Comparison of ENCODE assay signal across 9 cellular contexts in genomic region chr7:100538348-100538653, GRCh38. TPM values are rescaled to one million over a fixed set of nuclear protein-coding genes. Genes with fewer than 3 reads are reported as not detected.
DNase-seq lines count a peak whose midpoint lies in the region; ATAC-seq and TF ChIP-seq lines count a peak whose summit lies in the region.
"Had no signal": no experiment of that assay in that cellular context is flagged by ENCODE, and none has a peak within 500 bp of the region (broad histone marks: within the 10 kb centered on the region; RNA-seq: fewer than 3 reads in every experiment).

No MANE protein-coding gene starts in this region.

- in situ Hi-C loops in GM23248 (cut with MboI), result no loop called here

- DNase-seq in GM23248 (no peak), SJCRH30 (no peak), fibroblast of lung (ENCODE audit: low read depth in 2 of 2) (no peak), foreskin melanocyte (no peak), MV-4-11 (lab: John Stamatoyannopoulos, UW) (no peak)

- H4K20me1 ChIP-seq in GM23248 (ENCODE audit: insufficient read depth) (no peaks in the 10 kb centered on the region), fibroblast of lung (ENCODE audit: control insufficient read depth, extremely low read depth, insufficient read depth, low read length) (no peaks in the 10 kb centered on the region)

- WGBS in GM23248 (ENCODE audit: low coverage in 1 of 2, low lambda C conversion rate in 2 of 2, missing lambda C conversion rate in 2 of 2), 2 experiments, result 7 to 8% methylated on average over 8 of the region's 8 CpGs

- H3K9me2 ChIP-seq in GM23248 (ENCODE audit: insufficient read depth), result no peaks in the 10 kb centered on the region

- no peaks in the 10 kb centered on the region for H3K36me3 ChIP-seq in GM23248 (ENCODE audit: low read depth)
- H3K36me3 ChIP-seq in SJCRH30, result no peaks in the 10 kb centered on the region
- H3K36me3 ChIP-seq in fibroblast of lung (ENCODE audit: control insufficient read depth, insufficient read depth, low read length), result no peaks in the 10 kb centered on the region
- no peaks in the 10 kb centered on the region for H3K36me3 ChIP-seq in skeletal muscle satellite cell (ENCODE audit: insufficient read depth, low read length)

- no peaks in the 10 kb centered on the region for H3K79me2 ChIP-seq in GM23248 (ENCODE audit: insufficient read depth)
- H3K79me2 ChIP-seq in fibroblast of lung (ENCODE audit: control insufficient read depth, insufficient read depth, low read length), result no peaks in the 10 kb centered on the region

- H2AFZ ChIP-seq in GM23248 (peak overlapping the region; percentile 74), fibroblast of lung (ENCODE audit: low read length) (peak overlapping the region; percentile 56)

- H3K4me1 ChIP-seq in GM23248 (ENCODE audit: insufficient read depth), result no peaks in the 10 kb centered on the region; the same call in 1 of the 2 replicates
- H3K4me1 ChIP-seq in SJCRH30, result peaks cover 2% of the 10 kb centered on the region
- H3K4me1 ChIP-seq in fibroblast of lung (ENCODE audit: control insufficient read depth, extremely low read depth, insufficient read depth, low read length), result peaks cover 2% of the 10 kb centered on the region
- H3K4me1 ChIP-seq in skeletal muscle satellite cell (ENCODE audit: control insufficient read depth, insufficient read depth, low read length), result peaks cover 21% of the 10 kb centered on the region

- H3K27me3 ChIP-seq in GM23248 (replicated peaks; ENCODE audit: insufficient read depth) (no peaks in the 10 kb centered on the region), SJCRH30 (no peaks in the 10 kb centered on the region; the same call in 1 of the 2 replicates), fibroblast of lung (ENCODE audit: control insufficient read depth, insufficient read depth, low read length) (no peaks in the 10 kb centered on the region), skeletal muscle satellite cell (ENCODE audit: control insufficient read depth, insufficient read depth, low read length) (peaks cover 7% of the 10 kb centered on the region)

- ATAC-seq in GM18870 (IDR thresholded peaks at IDR 0.05; ENCODE audit: unreplicated experiment) (no peak), GM18511 (IDR thresholded peaks at IDR 0.05; ENCODE audit: unreplicated experiment) (no peak)

- H3K9me3 ChIP-seq in GM23248 (ENCODE audit: low read depth) (no peaks in the 10 kb centered on the region), SJCRH30 (replicated peaks) (no peaks in the 10 kb centered on the region), fibroblast of lung (ENCODE audit: control insufficient read depth, insufficient read depth, low read depth, low read length) (no peaks in the 10 kb centered on the region), skeletal muscle satellite cell (replicated peaks; ENCODE audit: low read length) (no peaks in the 10 kb centered on the region)

- H3K27ac ChIP-seq in GM23248 (peak overlapping the region; percentile 22; the same call in 1 of the 2 replicates), SJCRH30 (no peak overlapping the region; the same call in 1 of the 2 replicates), fibroblast of lung (ENCODE audit: insufficient read depth, low read length) (peak overlapping the region; percentile 28)

- peak overlapping the region; percentile 66 for H3K4me3 ChIP-seq in GM23248
- peak overlapping the region; percentile 44 for H3K4me3 ChIP-seq in SJCRH30
- H3K4me3 ChIP-seq in fibroblast of lung (replicated peaks in 1 of 4; ENCODE audit: control extremely low read depth in 1 of 4, insufficient read depth in 1 of 4, low read depth in 3 of 4, low read length in 4 of 4), result peak overlapping the region; percentile 15 to 67 (median 48)
- peak overlapping the region; percentile 63 for H3K4me3 ChIP-seq in skeletal muscle satellite cell (ENCODE audit: low read length)

- H3F3A ChIP-seq in GM23248 (ENCODE audit: insufficient read depth), result no peaks in the 10 kb centered on the region

- peak overlapping the region; percentile 4; the same call in 1 of the 2 replicates for H3K9ac ChIP-seq in GM23248
- H3K9ac ChIP-seq in fibroblast of lung (ENCODE audit: insufficient read depth, low read length), result no peak overlapping the region
- no peak overlapping the region for H3K9ac ChIP-seq in skeletal muscle satellite cell (ENCODE audit: low read depth, low read length)

- TF ChIP-seq CTCF in fibroblast of lung (conservative IDR thresholded peaks at IDR 0.05 in 1 of 2, IDR thresholded peaks at IDR 0.05 in 1 of 2; ENCODE audit: low read depth in 1 of 2, low read length in 2 of 2), result no peak

- H3K4me2 ChIP-seq in GM23248 (ENCODE audit: unreplicated experiment) (peak overlapping the region; percentile 78), fibroblast of lung (ENCODE audit: extremely low read depth, insufficient read depth, low read length) (peak overlapping the region; percentile 70), skeletal muscle satellite cell (ENCODE audit: low read length) (peak overlapping the region; percentile 85)

RNA-seq across cellular contexts. Expression of gene AGFG2, which starts 0.7 kb away (rescaled TPM):
- total RNA-seq in GM23248 (2014; rRNA removed; shearing (Covaris generic)), result 4.8 and 4.9 TPM in 2 replicates
- polyA plus RNA-seq in GM23248 (2016; fragmentation: Nextera tagmentation; extraction: Ambion mirVana) (6.5 and 7.3 TPM in 2 replicates), fibroblast of lung (2.4 and 3.2 TPM in 2 replicates)
- total RNA-seq in SJCRH30 (2014; rRNA removed; shearing (Covaris generic)), result 7.2 and 9.0 TPM in 2 replicates
- 2.6 and 3.1 TPM in 2 replicates for total RNA-seq in fibroblast of lung
- polyA plus RNA-seq in fibroblast of lung (2012), result 5.8 and 8.8 TPM in 2 replicates
- 8.1 and 12.4 TPM in 2 replicates for polyA minus RNA-seq in fibroblast of lung (ENCODE audit: low replicate concordance)
- total RNA-seq in skeletal muscle satellite cell (2012; rRNA removed), result 12.9 and 14.9 TPM in 2 replicates

RNA-seq across cellular contexts. Expression of gene SAP25, which starts 35.4 kb away (rescaled TPM):
- total RNA-seq in GM23248 (2014; rRNA removed; shearing (Covaris generic)), result not detected in 2 replicates
- polyA plus RNA-seq in GM23248 (2016; fragmentation: Nextera tagmentation; extraction: Ambion mirVana) (0.42 TPM in 1 of 2 replicates, not detected in the other), fibroblast of lung (0.22 TPM in 1 of 2 replicates, not detected in the other)
- 0.30 and 1.2 TPM in 2 replicates for total RNA-seq in SJCRH30 (2014; rRNA removed; shearing (Covaris generic))
- total RNA-seq in fibroblast of lung, result not detected in 2 replicates
- 0.21 TPM in 1 of 2 replicates, not detected in the other for polyA plus RNA-seq in fibroblast of lung (2012)
- polyA minus RNA-seq in fibroblast of lung (ENCODE audit: low replicate concordance), result not detected in 2 replicates
- not detected in 2 replicates for total RNA-seq in skeletal muscle satellite cell (2012; rRNA removed)
- total RNA-seq: lung microvascular endothelial cell had no signal

RNA-seq across cellular contexts. Expression of gene LRCH4, which starts 47.6 kb away (rescaled TPM):
- total RNA-seq in GM23248 (2014; rRNA removed; shearing (Covaris generic)), result 13.6 and 29.2 TPM in 2 replicates
- polyA plus RNA-seq in GM23248 (2016; fragmentation: Nextera tagmentation; extraction: Ambion mirVana), result 11.0 and 12.9 TPM in 2 replicates
- 19.8 and 33.2 TPM in 2 replicates for total RNA-seq in SJCRH30 (2014; rRNA removed; shearing (Covaris generic))
- total RNA-seq in fibroblast of lung, result 5.6 and 7.3 TPM in 2 replicates
- polyA plus RNA-seq in fibroblast of lung, result 9.6 and 11.6 TPM in 2 replicates
- 19.6 and 20.6 TPM in 2 replicates for polyA plus RNA-seq in fibroblast of lung (2012)
- polyA minus RNA-seq in fibroblast of lung (ENCODE audit: low replicate concordance), result 13.6 and 15.3 TPM in 2 replicates
- total RNA-seq in skeletal muscle satellite cell (2012; rRNA removed), result 13.2 and 15.1 TPM in 2 replicates

RNA-seq across cellular contexts. Expression of gene FBXO24, which starts 47.8 kb away (rescaled TPM):
- 0.43 and 0.89 TPM in 2 replicates for total RNA-seq in GM23248 (2014; rRNA removed; shearing (Covaris generic))
- polyA plus RNA-seq in GM23248 (2016; fragmentation: Nextera tagmentation; extraction: Ambion mirVana), result 0.11 and 0.38 TPM in 2 replicates
- 0.10 TPM in 1 of 2 replicates, not detected in the other for total RNA-seq in SJCRH30 (2014; rRNA removed; shearing (Covaris generic))
- 0.33 and 0.51 TPM in 2 replicates for total RNA-seq in fibroblast of lung
- 0.23 and 0.32 TPM in 2 replicates for polyA plus RNA-seq in fibroblast of lung
- polyA plus RNA-seq in fibroblast of lung (2012), result 0.27 and 0.33 TPM in 2 replicates
- 1.1 TPM in 1 of 2 replicates, not detected in the other for polyA minus RNA-seq in fibroblast of lung (ENCODE audit: low replicate concordance)
- 0.44 TPM in 1 of 2 replicates, not detected in the other for total RNA-seq in skeletal muscle satellite cell (2012; rRNA removed)

RNA-seq across cellular contexts. Expression of gene NYAP1, which starts 54.6 kb away (rescaled TPM):
- not detected in 2 replicates for total RNA-seq in GM23248 (2014; rRNA removed; shearing (Covaris generic))
- polyA plus RNA-seq in GM23248 (2016; fragmentation: Nextera tagmentation; extraction: Ambion mirVana) (not detected in 2 replicates), fibroblast of lung (0.09 and 0.18 TPM in 2 replicates)
- 0.49 and 0.56 TPM in 2 replicates for total RNA-seq in SJCRH30 (2014; rRNA removed; shearing (Covaris generic))
- total RNA-seq in fibroblast of lung, result 0.26 and 0.33 TPM in 2 replicates
- polyA plus RNA-seq in fibroblast of lung (2012), result 0.21 and 0.37 TPM in 2 replicates
- 0.11 TPM in 1 of 2 replicates, not detected in the other for polyA minus RNA-seq in fibroblast of lung (ENCODE audit: low replicate concordance)
- total RNA-seq in skeletal muscle satellite cell (2012; rRNA removed), result 2.8 and 3.5 TPM in 2 replicates
